ENCODE assay signal across 11 cellular contexts in genomic region chr5:96780626-96781025, GRCh38. TPM values are rescaled to one million over a fixed set of nuclear protein-coding genes. Genes with fewer than 3 reads are reported as not detected.
A peak's percentile ranks its signal among the peaks of the same experiment; 100 is the strongest.
DNase-seq lines count a peak whose midpoint lies in the region; TF ChIP-seq lines count a peak whose summit lies in the region.
"Had no signal": no experiment of that assay in that cellular context is flagged by ENCODE, and none has a peak within 500 bp of the region (broad histone marks: within the 10 kb centered on the region; RNA-seq: fewer than 3 reads in every experiment).

No MANE protein-coding gene starts in this region.

- no peak for TF ChIP-seq CTCF in adrenal gland (IDR thresholded peaks at IDR 0.05)
- TF ChIP-seq CTCF in type B pancreatic cell (conservative IDR thresholded peaks at IDR 0.05): no peak

- H3K4me1 ChIP-seq in adrenal gland (replicated peaks in 1 of 2): peaks cover 11 to 21% of the 10 kb centered on the region in 2 donors

- H3K27ac Mint-ChIP-seq in activated naive CD4-positive, alpha-beta T cell treated with anti-CD3 and anti-CD28 coated beads, Interleukin-2, amount 50 U/mL, for 24 hours: peak overlapping the region; percentile 81
- H3K27ac Mint-ChIP-seq in type B pancreatic cell: peak overlapping the region; percentile 0

- peaks cover 22% of the 10 kb centered on the region for H3K36me3 Mint-ChIP-seq in activated naive CD4-positive, alpha-beta T cell treated with anti-CD3 and anti-CD28 coated beads, Interleukin-2, amount 50 U/mL, for 24 hours
- H3K36me3 Mint-ChIP-seq in type B pancreatic cell: peaks cover 62% of the 10 kb centered on the region

- H3K27me3 ChIP-seq in adrenal gland: no peaks in the 10 kb centered on the region
- H3K27me3 ChIP-seq: BE2C, heart left ventricle had no signal

- no peaks in the 10 kb centered on the region for H3K27me3 Mint-ChIP-seq in activated naive CD4-positive, alpha-beta T cell treated with anti-CD3 and anti-CD28 coated beads, Interleukin-2, amount 50 U/mL, for 24 hours
- H3K27me3 Mint-ChIP-seq in type B pancreatic cell: no peaks in the 10 kb centered on the region

- no peaks in the 10 kb centered on the region for H3K9me3 Mint-ChIP-seq in activated naive CD4-positive, alpha-beta T cell treated with anti-CD3 and anti-CD28 coated beads, Interleukin-2, amount 50 U/mL, for 24 hours
- no peaks in the 10 kb centered on the region for H3K9me3 Mint-ChIP-seq in type B pancreatic cell

- no peak for DNase-seq in activated naive CD4-positive, alpha-beta T cell treated with Interleukin-2 at 50 U/mL for 16 hours
- no peak for DNase-seq in adrenal gland
- peak; percentile 55 to 62 for DNase-seq in lung microvascular endothelial cell (ENCODE audit: low read depth in 2 of 2)
- DNase-seq in type B pancreatic cell (ENCODE audit: extremely low spot score, unreplicated experiment): no peak
- DNase-seq in epidermal melanocyte (ENCODE audit: insufficient read length, low spot score): no peak
- DNase-seq in NCI-H446 treated with DMSO at 0.1 percent for 48 hours (lab: John Stamatoyannopoulos, UW): no peak
- no peak for DNase-seq in stimulated activated CD4-positive, alpha-beta T cell treated with anti-CD3 and anti-CD28 coated beads, Interleukin-4, amount 100 ng/mL, for 1 hour
- DNase-seq: BE2C, heart left ventricle had no signal

- H3K27ac ChIP-seq in adrenal gland: peak overlapping the region; percentile 35 to 70 (median 58)

- no peak for TF ChIP-seq POLR2A in adrenal gland (IDR thresholded peaks at IDR 0.05)

- peaks cover 0 to 30% of the 10 kb centered on the region in 2 donors for H3K36me3 ChIP-seq in adrenal gland (replicated peaks in 1 of 2)
- H3K36me3 ChIP-seq: BE2C had no signal

- H3K4me3 Mint-ChIP-seq in activated naive CD4-positive, alpha-beta T cell treated with anti-CD3 and anti-CD28 coated beads, Interleukin-2, amount 50 U/mL, for 24 hours: no peak overlapping the region
- no peak overlapping the region for H3K4me3 Mint-ChIP-seq in type B pancreatic cell
- H3K4me3 Mint-ChIP-seq: neural crest cell had no signal

- no peak overlapping the region for H3K4me3 ChIP-seq in adrenal gland
- H3K4me3 ChIP-seq: heart left ventricle had no signal

- intact Hi-C loops in adrenal gland (cut with DNase I): no loop called here

- H3K4me1 Mint-ChIP-seq in activated naive CD4-positive, alpha-beta T cell treated with anti-CD3 and anti-CD28 coated beads, Interleukin-2, amount 50 U/mL, for 24 hours: peaks cover 10% of the 10 kb centered on the region
- H3K4me1 Mint-ChIP-seq in type B pancreatic cell (ENCODE audit: unreplicated experiment): peaks cover 8% of the 10 kb centered on the region

- H3K9me3 ChIP-seq in adrenal gland (replicated peaks in 1 of 3): no peaks in the 10 kb centered on the region
- H3K9me3 ChIP-seq: BE2C had no signal

RNA-seq across cellular contexts. Expression of gene ERAP1, which starts 27.1 kb away (rescaled TPM):
- total RNA-seq in adrenal gland (10 to 100 TPM; 29.7 to 71.4 (median 46.0) TPM), lung microvascular endothelial cell (40.5 and 57.3 TPM in 2 replicates), type B pancreatic cell (ENCODE audit: low replicate concordance) (52.7 and 54.9 TPM in 2 replicates)
- polyA plus RNA-seq in adrenal gland: 10 to 100 TPM in 1 of 3 donors, 1 to 10 TPM in 2; 5.5 to 50.5 (median 6.1) TPM

Comparison
In these comparisons a context has a peak if more than half of its experiments do, and no peak if none do; other contexts are left out.
1. DNase-seq: peak in lung microvascular endothelial cell (2 of 2); none in activated naive CD4-positive, alpha-beta T cell treated with Interleukin-2 at 50 U/mL for 16 hours (single experiment), adrenal gland (0 of 7), type B pancreatic cell (single experiment), epidermal melanocyte (single experiment), NCI-H446 treated with DMSO at 0.1 percent for 48 hours (single experiment) and stimulated activated CD4-positive, alpha-beta T cell treated with anti-CD3 and anti-CD28 coated beads, Interleukin-4, amount 100 ng/mL, for 1 hour (single experiment).